ENCODE assay signal across 8 cellular contexts in genomic region chr11:534592-535518, GRCh38. TPM values are rescaled to one million over a fixed set of nuclear protein-coding genes. Genes with fewer than 3 reads are reported as not detected.
DNase-seq lines count a peak whose midpoint lies in the region; ATAC-seq and TF ChIP-seq lines count a peak whose summit lies in the region.

No MANE protein-coding gene starts in this region.

- H3K27ac ChIP-seq in Panc1 (ENCODE audit: low read length) (peak overlapping the region; percentile 73), stomach smooth muscle (ENCODE audit: low read length) (peak overlapping the region; percentile 37)

- peak; percentile 64 for DNase-seq in GM06990 (ENCODE audit: extremely low read depth, insufficient read length)
- DNase-seq in HFF-Myc (ENCODE audit: extremely low read depth, low read depth) = no peak
- no peak for DNase-seq in Panc1 (ENCODE audit: low read depth, low spot score)
- DNase-seq in MCF 10A (ENCODE audit: unreplicated experiment) = peak; percentile 85
- DNase-seq in left colon = peak in 1 of 2 donors; percentile 64
- DNase-seq in GDM1 (lab: John Stamatoyannopoulos, UW) = no peak
- no peak for DNase-seq in SIG-M5 treated with dmso at 0.1 percent for 504 hours (lab: John Stamatoyannopoulos, UW; ENCODE audit: unreplicated experiment)

- peak overlapping the region; percentile 65 to 68 for H3K9ac ChIP-seq in stomach smooth muscle (ENCODE audit: low read length in 2 of 2)

- intact Hi-C loops in Panc1 (cut with micrococcal nuclease; ENCODE audit: unreplicated experiment) (no loop called here), MCF 10A (cut with micrococcal nuclease) (no loop called here), left colon (cut with DNase I, micrococcal nuclease) (no loop called here)

- H3K9me3 ChIP-seq in Panc1 (ENCODE audit: control insufficient read depth, insufficient read depth, low read depth, low read length) = no peaks in the 10 kb centered on the region
- H3K9me3 ChIP-seq in stomach smooth muscle (ENCODE audit: control insufficient read depth in 2 of 2, low read length in 2 of 2) = no peaks in the 10 kb centered on the region

- H3K27ac Mint-ChIP-seq in MCF 10A (ENCODE audit: low read depth, unreplicated experiment) = peak overlapping the region; percentile 61

- TF ChIP-seq CTCF in GM06990 (IDR thresholded peaks at IDR 0.05; ENCODE audit: insufficient read depth, low read length, poor library complexity, severe bottlenecking) (no peak), HFF-Myc (IDR thresholded peaks at IDR 0.05; ENCODE audit: low read depth, low read length, missing control alignments) (no peak), Panc1 (IDR thresholded peaks at IDR 0.05) (no peak), MCF 10A (IDR thresholded peaks at IDR 0.05; ENCODE audit: unreplicated experiment) (no peak)

- BruUV-seq in Panc1 (replicated peaks; lab: Mats Ljungman, UMichigan) (no TSS peak), MCF 10A (replicated peaks; lab: Mats Ljungman, UMichigan) (no TSS peak)

- H3K4me3 ChIP-seq in GM06990 (replicated peaks; ENCODE audit: low read depth, low read length) = peak overlapping the region; percentile 81
- peak overlapping the region; percentile 87 for H3K4me3 ChIP-seq in HFF-Myc (replicated peaks; ENCODE audit: low read depth, low read length)
- peak overlapping the region; percentile 69 to 90 for H3K4me3 ChIP-seq in Panc1 (ENCODE audit: low read depth in 2 of 2, low read length in 2 of 2)
- H3K4me3 ChIP-seq in stomach smooth muscle (ENCODE audit: low read length in 2 of 2) = peak overlapping the region; percentile 64 to 83

- CTCF ChIA-PET in Panc1 (lab: Charles Lee) (interaction anchor here (0.6 kb wide), 1 partner anchor 16 kb away, joined by 3 read pairs; no protein-coding TSS in a partner anchor), MCF 10A (lab: Yijun Ruan, JAX) (interaction anchor here (0.7 to 3.6 kb wide), 4 partner anchors 10 to 1265 kb away, joined by 3 to 23 read pairs (median 5); no protein-coding TSS in a partner anchor)

- ATAC-seq in Panc1 (peak; percentile 12), left colon (peak; percentile 10)

- H3K27me3 Mint-ChIP-seq in MCF 10A (ENCODE audit: insufficient read depth, unreplicated experiment) = no peaks in the 10 kb centered on the region

- H3K4me1 ChIP-seq in Panc1 (ENCODE audit: control insufficient read depth, insufficient read depth, low read length) (peaks cover 31% of the 10 kb centered on the region), stomach smooth muscle (ENCODE audit: control insufficient read depth, insufficient read depth, low read length) (peaks cover 30% of the 10 kb centered on the region)

- H3K36me3 Mint-ChIP-seq in MCF 10A (ENCODE audit: insufficient read depth, unreplicated experiment) = peaks cover 33% of the 10 kb centered on the region

- POLR2A ChIA-PET in Panc1 (lab: Charles Lee) = interaction anchor here (0.5 to 1.0 kb wide), 2 partner anchors 16 to 208 kb away, joined by 3 to 8 read pairs; no protein-coding TSS in a partner anchor
- POLR2A ChIA-PET in MCF 10A (lab: Yijun Ruan, JAX) = interaction anchor here (0.8 to 2.9 kb wide), 24 partner anchors 9 to 299 kb away, joined by 3 to 35 read pairs (median 6); partner anchors contain the start of genes LMNTD2, PHRF1, PKP3 and PTDSS2

- no peaks in the 10 kb centered on the region for H3K4me1 Mint-ChIP-seq in MCF 10A (ENCODE audit: insufficient read depth, unreplicated experiment)

- H3K36me3 ChIP-seq in GM06990 (ENCODE audit: control insufficient read depth, insufficient read depth, low read length) (peaks cover 16% of the 10 kb centered on the region), Panc1 (ENCODE audit: control insufficient read depth, insufficient read depth, low read length) (peaks cover 3% of the 10 kb centered on the region; the same call in 1 of the 2 replicates), stomach smooth muscle (ENCODE audit: control insufficient read depth in 2 of 2, insufficient read depth in 2 of 2, low read length in 2 of 2) (peaks cover 0 to 12% of the 10 kb centered on the region in 2 donors)

- in situ Hi-C loops in Panc1 (cut with HindIII; ENCODE audit: low pct_unique_long_range_greater_than_20kb, low sequenced_read_pairs) = no loop called here

- H3K27me3 ChIP-seq in GM06990 (replicated peaks; ENCODE audit: control insufficient read depth, insufficient read depth, low read length) (no peaks in the 10 kb centered on the region), Panc1 (ENCODE audit: control insufficient read depth, insufficient read depth, low read length) (no peaks in the 10 kb centered on the region), stomach smooth muscle (ENCODE audit: control insufficient read depth in 1 of 2, insufficient read depth in 2 of 2, low read length in 2 of 2) (peaks cover 2 to 30% of the 10 kb centered on the region in 2 donors)

- no peaks in the 10 kb centered on the region for H3K9me3 Mint-ChIP-seq in MCF 10A (ENCODE audit: unreplicated experiment)

- peak overlapping the region; percentile 76 for H3K4me3 Mint-ChIP-seq in MCF 10A (ENCODE audit: unreplicated experiment)

RNA-seq across cellular contexts. Expression of gene HRAS, which starts 0.5 kb away (rescaled TPM):
- 175 TPM for total RNA-seq in Panc1 (2021; ENCODE audit: unreplicated experiment)
- polyA plus RNA-seq in Panc1 (2012; ENCODE audit: insufficient read length) = 310 TPM
- total RNA-seq in MCF 10A (2022) = 115 and 123 TPM in 2 replicates
- 10 to 100 TPM; 42.3 to 58.1 TPM for total RNA-seq in left colon

RNA-seq across cellular contexts. Expression of gene LRRC56, which starts 2.5 kb away (rescaled TPM):
- total RNA-seq in Panc1 (2021; ENCODE audit: unreplicated experiment) = 9.8 TPM
- 13.3 TPM for polyA plus RNA-seq in Panc1 (2012; ENCODE audit: insufficient read length)
- 0.54 and 0.75 TPM in 2 replicates for total RNA-seq in MCF 10A (2022)
- total RNA-seq in left colon = 1 to 10 TPM; 3.7 to 4.7 TPM

RNA-seq across cellular contexts. Expression of gene LMNTD2, which starts 25.7 kb away (rescaled TPM):
- 21.8 TPM for total RNA-seq in Panc1 (2021; ENCODE audit: unreplicated experiment)
- polyA plus RNA-seq in Panc1 (2012; ENCODE audit: insufficient read length) = 44.2 TPM
- 6.1 and 8.0 TPM in 2 replicates for total RNA-seq in MCF 10A (2022)
- total RNA-seq in left colon = 10 to 100 TPM; 13.6 to 15.3 TPM

RNA-seq across cellular contexts. Expression of gene RASSF7, which starts 25.9 kb away (rescaled TPM):
- 81.8 TPM for total RNA-seq in Panc1 (2021; ENCODE audit: unreplicated experiment)
- polyA plus RNA-seq in Panc1 (2012; ENCODE audit: insufficient read length) = 144 TPM
- total RNA-seq in MCF 10A (2022) = 11.4 and 13.3 TPM in 2 replicates
- total RNA-seq in left colon = 100 to 1,000 TPM in 1 of 2 donors, 10 to 100 TPM in 1; 90.9 to 117 TPM

RNA-seq across cellular contexts. Expression of gene RNH1, which starts 27.8 kb away (rescaled TPM):
- 345 TPM for total RNA-seq in Panc1 (2021; ENCODE audit: unreplicated experiment)
- 671 TPM for polyA plus RNA-seq in Panc1 (2012; ENCODE audit: insufficient read length)
- 288 TPM in 2 replicates for total RNA-seq in MCF 10A (2022)
- total RNA-seq in left colon = 100 to 1,000 TPM; 104 to 124 TPM

Comparison
In these comparisons a context has a peak if more than half of its experiments do, and no peak if none do; other contexts are left out.
1. DNase-seq: peak in GM06990 (single experiment) and MCF 10A (single experiment); none in HFF-Myc (single experiment), Panc1 (single experiment), GDM1 (single experiment) and SIG-M5 treated with dmso at 0.1 percent for 504 hours (single experiment).
2. Peak in every context shown above with its lines, with median percentiles within 50 percentile points of each other: H3K4me3 ChIP-seq.